ENCODE assay signal across 1 cellular context in genomic region chr22:28904211-28904808, GRCh38.
TF ChIP-seq lines count a peak whose summit lies in the region.

No MANE protein-coding gene starts in this region.

TF ChIP-seq in GM23338, 12 proteins besides CTCF, POLR2A, EP300 and RAD21 (continued from another document):
- no peak for TF ChIP-seq ETS1 (IDR thresholded peaks at IDR 0.05)
- TF ChIP-seq ZNF331 (CRISPR knock-in tag; IDR thresholded peaks at IDR 0.05; ENCODE audit: low read depth): no peak
- no peak for TF ChIP-seq CREB1 (CRISPR knock-in tag; IDR thresholded peaks at IDR 0.05; ENCODE audit: low read depth)
- TF ChIP-seq EZH2phosphoT487 (IDR thresholded peaks at IDR 0.05; ENCODE audit: unreplicated experiment): no peak
- TF ChIP-seq STAT1 (IDR thresholded peaks at IDR 0.05; ENCODE audit: unreplicated experiment): no peak
- no peak for TF ChIP-seq EZH2 (IDR thresholded peaks at IDR 0.05; ENCODE audit: low read depth, unreplicated experiment)
- TF ChIP-seq NANOG (IDR thresholded peaks at IDR 0.05; ENCODE audit: borderline replicate concordance): no peak
